In genomic region chr19:11406703-11407236, GRCh38 we compare ENCODE assay signal across 6 cellular contexts. TPM values are rescaled to one million over a fixed set of nuclear protein-coding genes. Genes with fewer than 3 reads are reported as not detected.
"Had no signal": no experiment of that assay in that cellular context is flagged by ENCODE, and none has a peak within 500 bp of the region (broad histone marks: within the 10 kb centered on the region; RNA-seq: fewer than 3 reads in every experiment).

No MANE protein-coding gene starts in this region.

RNA-seq across cellular contexts. Expression of gene RGL3, which starts 12.3 kb away (rescaled TPM):
- total RNA-seq: activated CD4-positive, alpha-beta T cell treated with anti-CD3 and anti-CD28 coated beads for 36 hours; activated CD8-positive, alpha-beta memory T cell treated with anti-CD3 and anti-CD28 coated beads, Interleukin-2, amount 10 ng/mL, durations not matched to agents 7 days and 5 days; activated CD8-positive, alpha-beta T cell treated with anti-CD3 and anti-CD28 coated beads, Interleukin-2, amount 10 ng/mL, durations not matched to agents 7 days and 5 days; activated T-helper 2 cell treated with anti-CD3 and anti-CD28 coated beads, Interferon-gamma antibody, Interleukin-2, Interleukin-4, amounts not matched to agents 10 μg/mL and 5 μg/mL and 100 μg/mL, durations not matched to agents 14 hours and 24 hours and 36 hours; naive thymus-derived CD8-positive, alpha-beta T cell; skeletal muscle tissue had no signal
- polyA plus RNA-seq: naive thymus-derived CD8-positive, alpha-beta T cell had no signal

RNA-seq across cellular contexts. Expression of gene ODAD3, which starts 28.2 kb away (rescaled TPM):
- total RNA-seq: activated CD8-positive, alpha-beta T cell treated with anti-CD3 and anti-CD28 coated beads, Interleukin-2, amount 10 ng/mL, durations not matched to agents 7 days and 5 days; naive thymus-derived CD8-positive, alpha-beta T cell; skeletal muscle tissue had no signal
- polyA plus RNA-seq: naive thymus-derived CD8-positive, alpha-beta T cell had no signal
